ENCODE assay signal across 19 cellular contexts in the genomic region with DNA sequence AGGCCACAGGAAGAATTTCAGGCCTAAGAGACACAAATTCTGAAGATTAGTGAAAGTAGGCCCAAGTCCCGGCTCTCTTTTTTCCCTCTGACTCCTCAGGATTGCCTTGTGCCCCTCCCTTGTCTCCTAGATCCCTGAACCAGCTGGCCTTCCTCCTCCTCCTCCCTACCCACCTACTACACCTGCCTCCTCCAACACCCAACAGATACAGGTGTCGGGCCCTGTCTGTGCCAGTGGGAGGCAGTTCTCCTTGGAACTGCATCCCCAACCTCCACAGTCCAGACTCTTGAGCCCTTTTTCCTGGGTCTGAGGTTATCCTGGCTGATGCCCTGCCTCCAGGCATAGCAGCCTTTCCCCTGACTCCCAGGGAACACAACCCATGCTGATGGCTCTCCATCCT. TPM values are rescaled to one million over a fixed set of nuclear protein-coding genes. Genes with fewer than 3 reads are reported as not detected.
"Had no signal": no experiment of that assay in that cellular context is flagged by ENCODE, and none has a peak within 500 bp of the region (broad histone marks: within the 10 kb centered on the region; RNA-seq: fewer than 3 reads in every experiment).

No MANE protein-coding gene starts in this region.

- H3K36me3 ChIP-seq: pancreas had no signal

- DNase-seq: activated CD4-positive, alpha-beta T cell treated with anti-CD3 and anti-CD28 coated beads for 36 hours; activated CD8-positive, alpha-beta memory T cell treated with anti-CD3 and anti-CD28 coated beads, Interleukin-2, amount 50 U/mL, for 48 hours; activated CD8-positive, alpha-beta T cell treated with anti-CD3 and anti-CD28 coated beads for 36 hours; activated naive CD4-positive, alpha-beta T cell; pancreas; small intestine; T-cell; T1000; trophoblast cell had no signal

- H3K4me3 Mint-ChIP-seq: activated CD4-positive, alpha-beta T cell treated with anti-CD3 and anti-CD28 coated beads for 36 hours; activated CD8-positive, alpha-beta T cell treated with anti-CD3 and anti-CD28 coated beads for 36 hours; central memory CD8-positive, alpha-beta T cell; dendritic cell treated with granulocyte-macrophage colony-stimulating factor and Interleukin-4, amounts not matched to agents 40 ng/mL and 50 ng/mL, for 4 days; memory B cell; natural killer cell treated with Interleukin-12 subunit alpha and Interleukin-12 subunit beta and Interleukin-15 and Interleukin-18, amount 100 ng/mL, for 72 hours had no signal

- H3K9me3 ChIP-seq: pancreas had no signal

- H3K9me3 Mint-ChIP-seq: activated CD8-positive, alpha-beta T cell treated with anti-CD3 and anti-CD28 coated beads for 36 hours; activated T-helper 1 cell treated with anti-CD3 and anti-CD28 coated beads, Interleukin-12 subunit alpha, Interleukin-12 subunit beta, Interleukin-2, Interleukin-4 antibody, amounts not matched to agents 30 ng/mL and 10 ng/mL and 1 ng/mL, durations not matched to agents 14 hours and 24 hours and 36 hours; central memory CD8-positive, alpha-beta T cell; dendritic cell treated with granulocyte-macrophage colony-stimulating factor and Interleukin-4, amounts not matched to agents 40 ng/mL and 50 ng/mL, for 4 days; memory B cell; natural killer cell treated with Interleukin-12 subunit alpha and Interleukin-12 subunit beta and Interleukin-15 and Interleukin-18, amount 100 ng/mL, for 72 hours; T-cell had no signal

- H3K27me3 ChIP-seq: pancreas had no signal

- H3K27ac ChIP-seq: pancreas, VCaP had no signal

- ATAC-seq: activated CD4-positive, alpha-beta T cell treated with anti-CD3 and anti-CD28 coated beads for 36 hours; activated CD8-positive, alpha-beta T cell treated with anti-CD3 and anti-CD28 coated beads for 36 hours; esophagus mucosa; natural killer cell treated with Interleukin-12 subunit alpha and Interleukin-12 subunit beta and Interleukin-15 and Interleukin-18, amount 100 ng/mL, for 72 hours; T-cell had no signal

- FAIRE-seq: islet of Langerhans, pancreas, small intestine had no signal

- H3K36me3 Mint-ChIP-seq: memory B cell; natural killer cell treated with Interleukin-12 subunit alpha and Interleukin-12 subunit beta and Interleukin-15 and Interleukin-18, amount 100 ng/mL, for 72 hours; T-cell had no signal

- H3K4me1 Mint-ChIP-seq: central memory CD8-positive, alpha-beta T cell had no signal

- H3K27ac Mint-ChIP-seq: activated CD4-positive, alpha-beta T cell treated with anti-CD3 and anti-CD28 coated beads for 36 hours; activated CD8-positive, alpha-beta T cell treated with anti-CD3 and anti-CD28 coated beads for 36 hours; activated T-helper 1 cell treated with anti-CD3 and anti-CD28 coated beads, Interleukin-12 subunit alpha, Interleukin-12 subunit beta, Interleukin-2, Interleukin-4 antibody, amounts not matched to agents 30 ng/mL and 10 ng/mL and 1 ng/mL, durations not matched to agents 14 hours and 24 hours and 36 hours; dendritic cell treated with granulocyte-macrophage colony-stimulating factor and Interleukin-4, amounts not matched to agents 40 ng/mL and 50 ng/mL, for 4 days; memory B cell; natural killer cell treated with Interleukin-12 subunit alpha and Interleukin-12 subunit beta and Interleukin-15 and Interleukin-18, amount 100 ng/mL, for 72 hours had no signal

RNA-seq across cellular contexts. Expression of gene PPP1R1A, which starts 1.8 kb away (rescaled TPM):
- total RNA-seq: activated CD4-positive, alpha-beta T cell treated with anti-CD3 and anti-CD28 coated beads for 36 hours; activated CD8-positive, alpha-beta T cell treated with anti-CD3 and anti-CD28 coated beads for 36 hours; activated T-helper 1 cell treated with anti-CD3 and anti-CD28 coated beads, Interleukin-12 subunit alpha, Interleukin-12 subunit beta, Interleukin-2, Interleukin-4 antibody, amounts not matched to agents 30 ng/mL and 10 ng/mL and 1 ng/mL, durations not matched to agents 14 hours and 24 hours and 36 hours; esophagus mucosa; natural killer cell treated with Interleukin-12 subunit alpha and Interleukin-12 subunit beta and Interleukin-15 and Interleukin-18, amount 100 ng/mL, for 72 hours; T-cell had no signal

RNA-seq across cellular contexts. Expression of gene LACRT, which starts 48.1 kb away (rescaled TPM):
- total RNA-seq: activated CD4-positive, alpha-beta T cell treated with anti-CD3 and anti-CD28 coated beads for 36 hours; activated CD8-positive, alpha-beta T cell treated with anti-CD3 and anti-CD28 coated beads for 36 hours; activated T-helper 1 cell treated with anti-CD3 and anti-CD28 coated beads, Interleukin-12 subunit alpha, Interleukin-12 subunit beta, Interleukin-2, Interleukin-4 antibody, amounts not matched to agents 30 ng/mL and 10 ng/mL and 1 ng/mL, durations not matched to agents 14 hours and 24 hours and 36 hours; esophagus mucosa; mucosa of gallbladder; natural killer cell treated with Interleukin-12 subunit alpha and Interleukin-12 subunit beta and Interleukin-15 and Interleukin-18, amount 100 ng/mL, for 72 hours; pancreas; T-cell had no signal
- polyA plus RNA-seq: adipose tissue, pancreas, small intestine had no signal
